In genomic region chr6:134009876-134010275, GRCh38 we compare ENCODE assay signal across 23 cellular contexts. TPM values are rescaled to one million over a fixed set of nuclear protein-coding genes. Genes with fewer than 3 reads are reported as not detected.
DNase-seq lines count a peak whose midpoint lies in the region; ATAC-seq lines count a peak whose summit lies in the region.
"Had no signal": no experiment of that assay in that cellular context is flagged by ENCODE, and none has a peak within 500 bp of the region (broad histone marks: within the 10 kb centered on the region; RNA-seq: fewer than 3 reads in every experiment).

No MANE protein-coding gene starts in this region.

- no peak overlapping the region for H3K4me3 Mint-ChIP-seq in activated naive CD4-positive, alpha-beta T cell treated with anti-CD3 and anti-CD28 coated beads for 36 hours
- H3K4me3 Mint-ChIP-seq in stimulated activated naive CD8-positive, alpha-beta T cell treated with anti-CD3 and anti-CD28 coated beads, Interleukin-15, amount 100 ng/mL, for 72 hours, result no peak overlapping the region
- H3K4me3 Mint-ChIP-seq: CD4-positive, alpha-beta memory T cell; HFFc6 had no signal

- H3K27me3 Mint-ChIP-seq in activated naive CD4-positive, alpha-beta T cell treated with anti-CD3 and anti-CD28 coated beads for 36 hours (ENCODE audit: low read depth), result peaks cover 7% of the 10 kb centered on the region
- peaks cover 24% of the 10 kb centered on the region for H3K27me3 Mint-ChIP-seq in stimulated activated naive CD8-positive, alpha-beta T cell treated with anti-CD3 and anti-CD28 coated beads, Interleukin-15, amount 100 ng/mL, for 72 hours

- H3K4me1 Mint-ChIP-seq in activated naive CD4-positive, alpha-beta T cell treated with anti-CD3 and anti-CD28 coated beads for 36 hours (ENCODE audit: low read depth), result peaks cover 14% of the 10 kb centered on the region
- peaks cover 15% of the 10 kb centered on the region for H3K4me1 Mint-ChIP-seq in stimulated activated naive CD8-positive, alpha-beta T cell treated with anti-CD3 and anti-CD28 coated beads, Interleukin-15, amount 100 ng/mL, for 72 hours
- H3K4me1 Mint-ChIP-seq: CD4-positive, alpha-beta memory T cell had no signal

- no peak for DNase-seq in activated naive CD4-positive, alpha-beta T cell treated with anti-CD3 and anti-CD28 coated beads, Interleukin-2, amount 50 U/mL, for 72 hours (ENCODE audit: low spot score in 2 of 2)
- no peak for DNase-seq in activated naive CD4-positive, alpha-beta T cell treated with anti-CD3 and anti-CD28 coated beads for 36 hours
- DNase-seq in RPMI8226 (peak; percentile 35), epithelial cell of prostate (ENCODE audit: low read depth, low spot score) (peak; percentile 31), posterior cingulate gyrus (no peak)
- no peak for DNase-seq in stimulated activated naive CD8-positive, alpha-beta T cell treated with anti-CD3 and anti-CD28 coated beads, Interleukin-15, amount 100 ng/mL, for 72 hours
- DNase-seq: C1 segment of cervical spinal cord; CD4-positive, alpha-beta memory T cell; COR-L47; GOT3; HFFc6; IMR-90; KG1; MM.1S; NCI-H2029; NCI-H446; NCI-H524 treated with DMSO at 0.1 percent for 48 hours; NCI-H774; NK-92 treated with Interleukin-12 subunit alpha and Interleukin-12 subunit beta, amount 100 ng/mL, for 24 hours; SHP77 treated with DMSO at 0.1 percent for 48 hours had no signal

- H3K27ac Mint-ChIP-seq in activated naive CD4-positive, alpha-beta T cell treated with anti-CD3 and anti-CD28 coated beads, Interleukin-2, amount 50 U/mL, for 72 hours, result no peak overlapping the region
- no peak overlapping the region for H3K27ac Mint-ChIP-seq in activated naive CD4-positive, alpha-beta T cell treated with anti-CD3 and anti-CD28 coated beads for 36 hours
- H3K27ac Mint-ChIP-seq in stimulated activated naive CD8-positive, alpha-beta T cell treated with anti-CD3 and anti-CD28 coated beads, Interleukin-15, amount 100 ng/mL, for 72 hours, result no peak overlapping the region
- H3K27ac Mint-ChIP-seq: CD4-positive, alpha-beta memory T cell; HFFc6 had no signal

- no peak overlapping the region for H3K27ac ChIP-seq in epithelial cell of prostate

- peak; percentile 63 to 96 for ATAC-seq in activated naive CD4-positive, alpha-beta T cell treated with anti-CD3 and anti-CD28 coated beads, Interleukin-2, amount 50 U/mL, for 72 hours
- peak; percentile 87 for ATAC-seq in stimulated activated naive CD8-positive, alpha-beta T cell treated with anti-CD3 and anti-CD28 coated beads, Interleukin-15, amount 100 ng/mL, for 72 hours
- ATAC-seq in HG02973 (IDR thresholded peaks at IDR 0.05; ENCODE audit: unreplicated experiment), result no peak
- ATAC-seq: GM12878 had no signal

- intact Hi-C loops in activated naive CD4-positive, alpha-beta T cell treated with anti-CD3 and anti-CD28 coated beads for 36 hours (cut with micrococcal nuclease), result no loop called here
- intact Hi-C loops in posterior cingulate gyrus (cut with DNase I), result no loop called here

- no peaks in the 10 kb centered on the region for H3K36me3 Mint-ChIP-seq in activated naive CD4-positive, alpha-beta T cell treated with anti-CD3 and anti-CD28 coated beads, Interleukin-2, amount 50 U/mL, for 72 hours
- no peaks in the 10 kb centered on the region for H3K36me3 Mint-ChIP-seq in activated naive CD4-positive, alpha-beta T cell treated with anti-CD3 and anti-CD28 coated beads for 36 hours (ENCODE audit: low read depth)
- H3K36me3 Mint-ChIP-seq: CD4-positive, alpha-beta memory T cell had no signal

- CTCF ChIA-PET in activated naive CD4-positive, alpha-beta T cell treated with anti-CD3 and anti-CD28 coated beads for 36 hours (lab: Charles Lee), result no interaction called here

- no peaks in the 10 kb centered on the region for H3K9me3 Mint-ChIP-seq in activated naive CD4-positive, alpha-beta T cell treated with anti-CD3 and anti-CD28 coated beads, Interleukin-2, amount 50 U/mL, for 72 hours
- no peaks in the 10 kb centered on the region for H3K9me3 Mint-ChIP-seq in activated naive CD4-positive, alpha-beta T cell treated with anti-CD3 and anti-CD28 coated beads for 36 hours
- no peaks in the 10 kb centered on the region for H3K9me3 Mint-ChIP-seq in stimulated activated naive CD8-positive, alpha-beta T cell treated with anti-CD3 and anti-CD28 coated beads, Interleukin-15, amount 100 ng/mL, for 72 hours
- H3K9me3 Mint-ChIP-seq: CD4-positive, alpha-beta memory T cell had no signal

RNA-seq across cellular contexts. Expression of gene SLC2A12, which starts 42.5 kb away (rescaled TPM):
- under 1 TPM; 0.18 to 0.51 TPM for total RNA-seq in activated naive CD4-positive, alpha-beta T cell treated with anti-CD3 and anti-CD28 coated beads, Interleukin-2, amount 50 U/mL, for 72 hours
- under 1 TPM; 0.27 to 0.29 TPM for total RNA-seq in activated naive CD4-positive, alpha-beta T cell treated with anti-CD3 and anti-CD28 coated beads for 36 hours
- total RNA-seq: A673; CD4-positive, alpha-beta memory T cell had no signal

RNA-seq across cellular contexts. Expression of gene TBPL1, which starts 56.9 kb away (rescaled TPM):
- 10 to 100 TPM; 11.9 to 24.4 TPM for total RNA-seq in activated naive CD4-positive, alpha-beta T cell treated with anti-CD3 and anti-CD28 coated beads, Interleukin-2, amount 50 U/mL, for 72 hours
- total RNA-seq in activated naive CD4-positive, alpha-beta T cell treated with anti-CD3 and anti-CD28 coated beads for 36 hours, result 10 to 100 TPM; 27.0 to 27.6 TPM

Comparison
In these comparisons a context has a peak if more than half of its experiments do, and no peak if none do; other contexts are left out.
1. DNase-seq: peak in RPMI8226 (single experiment) and epithelial cell of prostate (single experiment); none in activated naive CD4-positive, alpha-beta T cell treated with anti-CD3 and anti-CD28 coated beads, Interleukin-2, amount 50 U/mL, for 72 hours (0 of 2), activated naive CD4-positive, alpha-beta T cell treated with anti-CD3 and anti-CD28 coated beads for 36 hours (single experiment), stimulated activated naive CD8-positive, alpha-beta T cell treated with anti-CD3 and anti-CD28 coated beads, Interleukin-15, amount 100 ng/mL, for 72 hours (0 of 2) and posterior cingulate gyrus (0 of 10).